In the genomic region with DNA sequence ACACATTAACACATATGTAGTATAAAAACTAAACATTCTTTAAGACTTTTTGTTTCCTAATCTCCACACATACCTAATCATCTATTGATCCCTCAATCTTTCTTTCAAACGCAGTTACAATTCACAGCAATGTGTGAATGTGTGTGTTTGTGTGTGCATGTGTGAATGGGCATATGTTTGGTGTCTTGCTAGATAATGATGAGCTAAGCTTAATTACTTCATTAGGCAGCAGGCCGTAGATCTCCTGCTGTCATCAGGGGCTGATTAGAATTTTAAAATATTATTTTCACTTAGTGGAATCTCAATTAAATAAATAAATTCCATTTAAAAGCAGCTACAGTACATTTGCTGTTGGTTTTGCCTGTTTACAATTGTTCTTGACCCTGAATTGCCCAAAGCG, we compare ENCODE assay signal across 8 cellular contexts.
"Had no signal": no experiment of that assay in that cellular context is flagged by ENCODE, and none has a peak within 500 bp of the region (broad histone marks: within the 10 kb centered on the region; RNA-seq: fewer than 3 reads in every experiment).

No MANE protein-coding gene starts in this region.

- H3K4me3 ChIP-seq: GM23338 had no signal

- H3K4me2 ChIP-seq: GM23338, KMS-11 had no signal

- H3K9ac ChIP-seq: KMS-11 had no signal

- H3K27ac Mint-ChIP-seq: GM23338, H9 had no signal

- ATAC-seq: GM23338 had no signal

- FAIRE-seq: H1, H54, HTR-8/SVneo had no signal

- H2AFZ ChIP-seq: GM23338 had no signal

- DNase-seq: H9, HCEC 1CT, KBM-7 had no signal

- H3K27ac ChIP-seq: KMS-11 had no signal

- H3K4me3 Mint-ChIP-seq: GM23338, H9 had no signal

- H3K4me1 Mint-ChIP-seq: GM23338, H9 had no signal
